14 cellular contexts compared by ENCODE assay signal in genomic region chr1:9265966-9266365, GRCh38.
"Had no signal": no experiment of that assay in that cellular context is flagged by ENCODE, and none has a peak within 500 bp of the region (broad histone marks: within the 10 kb centered on the region; RNA-seq: fewer than 3 reads in every experiment).

No MANE protein-coding gene starts in this region.

- H2AFZ ChIP-seq: hepatocyte had no signal

- H3K27ac ChIP-seq: hepatocyte, pancreas, suprapubic skin had no signal

- H3K4me3 ChIP-seq: hepatocyte, pancreas, suprapubic skin had no signal

- DNase-seq: activated CD4-positive, alpha-beta T cell treated with anti-CD3 and anti-CD28 coated beads for 48 hours; activated CD8-positive, alpha-beta memory T cell treated with anti-CD3 and anti-CD28 coated beads, Interleukin-2, amount 50 U/mL, for 4 hours; activated CD8-positive, alpha-beta T cell treated with anti-CD3 and anti-CD28 coated beads, Interleukin-2, amount 10 ng/mL, durations not matched to agents 7 days and 5 days; activated naive CD8-positive, alpha-beta T cell treated with anti-CD3 and anti-CD28 coated beads for 36 hours; anterior cingulate cortex; dermis blood vessel endothelial cell; effector memory CD8-positive, alpha-beta T cell; left ventricle myocardium superior; mesendoderm; pancreas; T1000 had no signal

- H3K4me1 ChIP-seq: pancreas had no signal

- H3K4me2 ChIP-seq: hepatocyte had no signal

- H3K9me3 ChIP-seq: pancreas, suprapubic skin had no signal

- ATAC-seq: activated CD8-positive, alpha-beta T cell treated with anti-CD3 and anti-CD28 coated beads, Interleukin-2, amount 10 ng/mL, durations not matched to agents 7 days and 5 days; effector memory CD8-positive, alpha-beta T cell; left ventricle myocardium superior; pancreas; WTC11 had no signal

- H3K27me3 ChIP-seq: hepatocyte, pancreas, suprapubic skin had no signal
